In the genomic region with DNA sequence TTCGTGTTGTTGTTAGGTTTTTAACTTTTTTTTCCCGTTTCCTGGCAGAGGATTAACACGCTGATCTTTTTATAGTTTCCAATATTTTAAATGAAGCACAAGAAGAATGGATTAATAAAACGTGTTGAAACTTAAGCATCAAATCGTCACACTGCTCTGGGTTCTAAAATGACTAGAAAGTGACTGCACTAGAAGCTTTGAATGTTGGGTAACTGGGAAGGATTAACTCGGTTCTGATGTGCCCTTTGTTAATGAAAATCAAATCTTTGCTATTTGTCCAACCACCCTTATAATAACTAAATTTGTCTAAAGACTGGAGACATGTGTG, we compare ENCODE assay signal across 8 cellular contexts.
A peak's percentile ranks its signal among the peaks of the same experiment; 100 is the strongest.
DNase-seq lines count a peak whose midpoint lies in the region; ATAC-seq and TF ChIP-seq lines count a peak whose summit lies in the region.

No MANE protein-coding gene starts in this region.

- no peaks in the 10 kb centered on the region for H3K27me3 ChIP-seq in ovary

- no peak for TF ChIP-seq POLR2A in ovary (IDR thresholded peaks at IDR 0.05)

- intact Hi-C loops in ovary (cut with DNase I) = loop anchor here in 2 of 4 donors (1.0 to 10.0 kb wide), 3 partner anchors 99 to 156 kb away; a partner anchor contains a TSS
- intact Hi-C loops in left colon (cut with DNase I, micrococcal nuclease) = loop anchor here in 1 of 2 donors (5.0 kb wide), 1 partner anchor 101 kb away; a partner anchor contains a TSS

- peak overlapping the region; percentile 85 for H3K4me3 Mint-ChIP-seq in T-helper 2 cell treated with Interferon-gamma antibody and Interleukin-4, amounts not matched to agents 5 μg/mL and 100 μg/mL, for 36 hours
- H3K4me3 Mint-ChIP-seq in effector memory CD8-positive, alpha-beta T cell = peak overlapping the region; percentile 85 to 89

- no peaks in the 10 kb centered on the region for H3K9me3 ChIP-seq in ovary

- peak overlapping the region; percentile 89 for H3K27ac Mint-ChIP-seq in T-helper 2 cell treated with Interferon-gamma antibody and Interleukin-4, amounts not matched to agents 5 μg/mL and 100 μg/mL, for 36 hours
- H3K27ac Mint-ChIP-seq in effector memory CD8-positive, alpha-beta T cell = peak overlapping the region; percentile 94

- H3K36me3 ChIP-seq in ovary = no peaks in the 10 kb centered on the region

- peak overlapping the region; percentile 22 to 77 for H3K27ac ChIP-seq in ovary

- no peak for ATAC-seq in effector memory CD8-positive, alpha-beta T cell (replicated peaks)
- no peak for ATAC-seq in left colon

- peaks cover 13% of the 10 kb centered on the region for H3K9me3 Mint-ChIP-seq in T-helper 2 cell treated with Interferon-gamma antibody and Interleukin-4, amounts not matched to agents 5 μg/mL and 100 μg/mL, for 36 hours
- H3K9me3 Mint-ChIP-seq in effector memory CD8-positive, alpha-beta T cell = no peaks in the 10 kb centered on the region

- H3K36me3 Mint-ChIP-seq in T-helper 2 cell treated with Interferon-gamma antibody and Interleukin-4, amounts not matched to agents 5 μg/mL and 100 μg/mL, for 36 hours (ENCODE audit: low read depth) = peaks cover 3% of the 10 kb centered on the region
- peaks cover 17% of the 10 kb centered on the region for H3K36me3 Mint-ChIP-seq in effector memory CD8-positive, alpha-beta T cell (ENCODE audit: insufficient read depth)

- H3K4me1 ChIP-seq in ovary (ENCODE audit: insufficient read depth) = no peaks in the 10 kb centered on the region

- TF ChIP-seq CTCF in LNCaP clone FGC (IDR thresholded peaks at IDR 0.05; ENCODE audit: control insufficient read depth, extremely low read depth, insufficient read depth) = no peak
- TF ChIP-seq CTCF in ovary (IDR thresholded peaks at IDR 0.05) = no peak

- TF ChIP-seq EP300 in ovary (IDR thresholded peaks at IDR 0.05) = no peak

- peaks cover 7% of the 10 kb centered on the region for H3K27me3 Mint-ChIP-seq in T-helper 2 cell treated with Interferon-gamma antibody and Interleukin-4, amounts not matched to agents 5 μg/mL and 100 μg/mL, for 36 hours (ENCODE audit: low read depth)
- H3K27me3 Mint-ChIP-seq in effector memory CD8-positive, alpha-beta T cell = no peaks in the 10 kb centered on the region

- peaks cover 33% of the 10 kb centered on the region for H3K4me1 Mint-ChIP-seq in T-helper 2 cell treated with Interferon-gamma antibody and Interleukin-4, amounts not matched to agents 5 μg/mL and 100 μg/mL, for 36 hours (ENCODE audit: low read depth)
- peaks cover 14 to 20% of the 10 kb centered on the region in 2 donors for H3K4me1 Mint-ChIP-seq in effector memory CD8-positive, alpha-beta T cell (ENCODE audit: low read depth in 2 of 2)

- H3K4me3 ChIP-seq in LNCaP clone FGC (ENCODE audit: low read depth, low read length) (peak overlapping the region; percentile 41), ovary (peak overlapping the region; percentile 62)

- no peak for DNase-seq in T-helper 2 cell treated with Interferon-gamma antibody and Interleukin-4, amounts not matched to agents 5 μg/mL and 100 μg/mL, for 36 hours (ENCODE audit: low spot score)
- DNase-seq in T-helper 2 cell (no peak), LNCaP clone FGC (ENCODE audit: low read depth) (no peak), ovary (no peak), left colon (no peak), HT-29 (ENCODE audit: low spot score) (no peak)
- DNase-seq in effector memory CD8-positive, alpha-beta T cell = no peak
- DNase-seq in stimulated activated naive CD4-positive, alpha-beta T cell (lab: John Stamatoyannopoulos, UW) = no peak

- WGBS in ovary, 3 donors = 1 to 4% (median 1%) methylated on average over 6 of the region's 6 CpGs
